In genomic region chr9:137021979-137022619, GRCh38 we compare ENCODE assay signal across 6 cellular contexts. TPM values are rescaled to one million over a fixed set of nuclear protein-coding genes. Genes with fewer than 3 reads are reported as not detected.
DNase-seq lines count a peak whose midpoint lies in the region; ATAC-seq lines count a peak whose summit lies in the region.

No MANE protein-coding gene starts in this region.

- no peaks in the 10 kb centered on the region for H3K9me3 ChIP-seq in MG63

- H3K27me3 ChIP-seq in MG63, result no peaks in the 10 kb centered on the region

- no peak for ATAC-seq in HG03135 (IDR thresholded peaks at IDR 0.05; ENCODE audit: unreplicated experiment)

- DNase-seq in Ammon's horn (ENCODE audit: low spot score) (peak; percentile 96), MG63 (peak; percentile 87), activated T-cell treated with anti-CD3 and anti-CD28 coated beads for 1 hour (ENCODE audit: low read depth) (peak; percentile 49), iPS-NIHi7 (ENCODE audit: extremely low spot score) (peak; percentile 96), superior temporal gyrus (ENCODE audit: extremely low spot score) (peak; percentile 88)

- no peaks in the 10 kb centered on the region; the same call in 1 of the 2 replicates for H3K36me3 ChIP-seq in MG63

- no peak overlapping the region for H3K4me3 ChIP-seq in MG63

RNA-seq across cellular contexts. Expression of gene ABCA2, which starts 5.9 kb away (rescaled TPM):
- total RNA-seq in MG63 (2014; rRNA removed; shearing (Covaris generic); ENCODE audit: low replicate concordance), result 10.9 and 11.7 TPM in 2 replicates

RNA-seq across cellular contexts. Expression of gene FUT7, which starts 9.8 kb away (rescaled TPM):
- not detected in 2 replicates for total RNA-seq in MG63 (2014; rRNA removed; shearing (Covaris generic); ENCODE audit: low replicate concordance)

RNA-seq across cellular contexts. Expression of gene NPDC1, which starts 23.9 kb away (rescaled TPM):
- total RNA-seq in MG63 (2014; rRNA removed; shearing (Covaris generic); ENCODE audit: low replicate concordance), result 86.9 and 253 TPM in 2 replicates

RNA-seq across cellular contexts. Expression of gene CLIC3, which starts 25.7 kb away (rescaled TPM):
- total RNA-seq in MG63 (2014; rRNA removed; shearing (Covaris generic); ENCODE audit: low replicate concordance), result not detected in 2 replicates

RNA-seq across cellular contexts. Expression of gene PAXX, which starts 29.9 kb away (rescaled TPM):
- 27.5 and 63.0 TPM in 2 replicates for total RNA-seq in MG63 (2014; rRNA removed; shearing (Covaris generic); ENCODE audit: low replicate concordance)
